ENCODE assay signal across 1 cellular context in genomic region chr1:82220754-82221153, GRCh38.
TF ChIP-seq lines count a peak whose summit lies in the region.

No MANE protein-coding gene starts in this region.

TF ChIP-seq in GM23338, 12 proteins besides CTCF, POLR2A, EP300 and RAD21:
- TF ChIP-seq REST (IDR thresholded peaks at IDR 0.05; ENCODE audit: unreplicated experiment) = no peak
- no peak for TF ChIP-seq ZNF114 (CRISPR knock-in tag; IDR thresholded peaks at IDR 0.05)
- TF ChIP-seq NANOG (IDR thresholded peaks at IDR 0.05; ENCODE audit: borderline replicate concordance) = no peak
- TF ChIP-seq ETS1 (IDR thresholded peaks at IDR 0.05) = no peak
- no peak for TF ChIP-seq EZH2phosphoT487 (IDR thresholded peaks at IDR 0.05; ENCODE audit: unreplicated experiment)
- TF ChIP-seq ZNF331 (CRISPR knock-in tag; IDR thresholded peaks at IDR 0.05; ENCODE audit: low read depth) = no peak
- no peak for TF ChIP-seq POLR2AphosphoS5 (IDR thresholded peaks at IDR 0.05; ENCODE audit: low read depth)
- TF ChIP-seq JUNB (IDR thresholded peaks at IDR 0.05; ENCODE audit: unreplicated experiment) = no peak
- no peak for TF ChIP-seq STAT1 (IDR thresholded peaks at IDR 0.05; ENCODE audit: unreplicated experiment)
- no peak for TF ChIP-seq EZH2 (IDR thresholded peaks at IDR 0.05; ENCODE audit: low read depth, unreplicated experiment)
- TF ChIP-seq CREB1 (CRISPR knock-in tag; IDR thresholded peaks at IDR 0.05; ENCODE audit: low read depth) = no peak
- no peak for TF ChIP-seq ZNF462 (CRISPR knock-in tag; IDR thresholded peaks at IDR 0.05)
